In genomic region chr3:142795332-142795731, GRCh38 we compare ENCODE assay signal across 7 cellular contexts.
"Had no signal": no experiment of that assay in that cellular context is flagged by ENCODE, and none has a peak within 500 bp of the region (broad histone marks: within the 10 kb centered on the region; RNA-seq: fewer than 3 reads in every experiment).

No MANE protein-coding gene starts in this region.

- H3K9me3 Mint-ChIP-seq: IgD-negative memory B cell had no signal

- H3K27me3 Mint-ChIP-seq: IgD-negative memory B cell had no signal

- DNase-seq: IMR-90, KBM-7, KG1 had no signal

- H3K27ac ChIP-seq: HL-60, KMS-11 had no signal

- H3K4me1 Mint-ChIP-seq: IgD-negative memory B cell had no signal

- FAIRE-seq: HTR-8/SVneo had no signal

- H3K27ac Mint-ChIP-seq: IgD-negative memory B cell had no signal

- H3K9ac ChIP-seq: KMS-11 had no signal

- H3K4me3 Mint-ChIP-seq: IgD-negative memory B cell had no signal

- H3K4me2 ChIP-seq: KMS-11 had no signal
